Comparison of ENCODE assay signal across 8 cellular contexts in the genomic region with DNA sequence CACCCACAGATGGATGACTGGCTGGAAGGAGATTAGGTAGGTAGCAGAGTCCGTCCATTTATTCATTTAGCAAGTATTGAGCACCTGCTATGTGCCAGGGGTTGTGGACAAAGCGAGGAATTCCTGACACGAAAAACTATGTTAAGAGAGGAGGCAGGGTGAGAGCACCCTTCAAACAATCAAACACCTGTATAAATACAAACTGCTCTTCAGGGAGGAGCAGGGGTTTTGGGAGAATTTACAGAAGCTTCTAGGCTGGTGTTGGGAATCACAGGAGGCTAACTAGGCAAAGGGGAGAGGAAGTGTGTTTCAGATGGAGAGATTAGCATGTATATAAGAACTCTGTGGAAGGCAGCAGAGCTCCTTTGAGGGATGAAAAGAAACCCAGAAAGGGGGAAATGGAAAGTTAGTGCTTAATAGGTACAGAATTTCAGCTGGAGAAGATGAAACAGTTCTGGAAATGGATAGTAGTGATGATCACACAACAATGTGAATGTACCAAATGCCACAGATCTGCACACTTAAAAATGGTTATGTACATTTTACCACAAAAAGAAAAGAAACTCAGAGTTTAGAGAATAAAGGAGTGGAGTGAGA. TPM values are rescaled to one million over a fixed set of nuclear protein-coding genes. Genes with fewer than 3 reads are reported as not detected.
DNase-seq lines count a peak whose midpoint lies in the region; ATAC-seq, FAIRE-seq and TF ChIP-seq lines count a peak whose summit lies in the region.

No MANE protein-coding gene starts in this region.

- H3K4me2 ChIP-seq in IMR-90 (ENCODE audit: low read depth, low read length) = peak overlapping the region; percentile 94

- POLR2A ChIA-PET in AG04450 (lab: Yijun Ruan, JAX) (interaction anchor here (1.2 to 3.2 kb wide), 2 partner anchors 8 to 18 kb away, joined by 3 to 11 read pairs; a partner anchor contains a TSS), IMR-90 (lab: Charles Lee; ENCODE audit: unreplicated experiment) (interaction anchor here (0.8 kb wide), 1 partner anchor 8 kb away, joined by 3 read pairs; a partner anchor contains a TSS)

- H3K9me3 ChIP-seq in AG04450 (ENCODE audit: control insufficient read depth, insufficient read depth, low read length) = no peaks in the 10 kb centered on the region
- H3K9me3 ChIP-seq in IMR-90 (ENCODE audit: control insufficient read depth, insufficient read depth, low read length) = no peaks in the 10 kb centered on the region
- H3K9me3 ChIP-seq in muscle layer of duodenum (ENCODE audit: control insufficient read depth in 1 of 2, low read length in 2 of 2) = no peaks in the 10 kb centered on the region

- peak overlapping the region; percentile 78; the same call in 1 of the 2 replicates for H3K9ac ChIP-seq in IMR-90 (ENCODE audit: low read depth, low read length)

- H3K4me3 ChIP-seq in AG04450 (ENCODE audit: low read depth, low read length) = peak overlapping the region; percentile 78
- H3K4me3 ChIP-seq in IMR-90 (ENCODE audit: insufficient read depth, low read depth, low read length) = peak overlapping the region; percentile 95
- H3K4me3 ChIP-seq in muscle layer of duodenum (ENCODE audit: low read depth in 1 of 2, low read length in 2 of 2) = peak overlapping the region; percentile 84 to 97

- H3K79me1 ChIP-seq in IMR-90 (ENCODE audit: low read depth in 1 of 2, low read length in 2 of 2) = peaks cover 12 to 30% of the 10 kb centered on the region in 2 experiments

- H4K8ac ChIP-seq in IMR-90 (ENCODE audit: low read depth in 2 of 2, low read length in 2 of 2) = peak overlapping the region in 1 of 2 experiments; percentile 4; a peak in 2 of 4 replicates

- in situ Hi-C loops in IMR-90 (cut with MboI; ENCODE audit: low sequenced_read_pairs) = no loop called here

- H4K5ac ChIP-seq in IMR-90 (ENCODE audit: low read depth, low read length) = no peak overlapping the region

- dilution Hi-C loops in IMR-90 (cut with HindIII; ENCODE audit: low sequenced_read_pairs, unreplicated experiment) = no loop called here

- peak overlapping the region; percentile 88 for H2AK9ac ChIP-seq in IMR-90 (replicated peaks; ENCODE audit: low read depth, low read length, poor library complexity)

- H2AK5ac ChIP-seq in IMR-90 (ENCODE audit: low read depth, low read length) = no peak overlapping the region

- intact Hi-C loops in IMR-90 (cut with micrococcal nuclease) (loop anchor here (5.0 kb wide), 1 partner anchor 160 kb away; no protein-coding TSS in a partner anchor), left colon (cut with DNase I, micrococcal nuclease) (no loop called here)

- 0 out of 2 replicates have a peak overlapping the region, but pooled peaks have one; percentile 11 for H2BK120ac ChIP-seq in IMR-90 (ENCODE audit: low read depth, low read length)

- peak overlapping the region; percentile 7; the same call in 1 of the 2 replicates for H3K23ac ChIP-seq in IMR-90 (ENCODE audit: low read depth, low read length)

- BruUV-seq in IMR-90 (replicated peaks; lab: Mats Ljungman, UMichigan) = no TSS peak

- H2BK15ac ChIP-seq in IMR-90 (ENCODE audit: low read depth, low read length) = peak overlapping the region; percentile 34; the same call in 2 of the 3 replicates

- TF ChIP-seq CTCF in AG04450 (IDR thresholded peaks at IDR 0.05; ENCODE audit: low read depth, low read length) (no peak), IMR-90 (conservative IDR thresholded peaks at IDR 0.05; ENCODE audit: low read depth, low read length) (no peak)

- TF ChIP-seq RAD21 in IMR-90 (IDR thresholded peaks at IDR 0.05; ENCODE audit: low read length) = no peak

- H3K4me1 ChIP-seq in IMR-90 (ENCODE audit: control insufficient read depth, insufficient read depth, low read length) = peaks cover 2% of the 10 kb centered on the region; the same call in 1 of the 2 replicates
- peaks cover 4 to 20% of the 10 kb centered on the region in 2 donors for H3K4me1 ChIP-seq in muscle layer of duodenum (ENCODE audit: control insufficient read depth in 1 of 2, insufficient read depth in 2 of 2, low read length in 2 of 2)

- H3K56ac ChIP-seq in IMR-90 (ENCODE audit: extremely low read depth, insufficient read depth, low read length) = peak overlapping the region; percentile 8; the same call in 1 of the 2 replicates

- WGBS in IMR-90 (ENCODE audit: extremely low coverage in 2 of 2, insufficient read length in 1 of 2), 2 experiments = no CpG with 5 or more reads among the region's 3 CpGs

- no peaks in the 10 kb centered on the region for H3K36me3 ChIP-seq in IMR-90 (ENCODE audit: control insufficient read depth, insufficient read depth, low read length)
- peaks cover 0 to 4% of the 10 kb centered on the region in 2 donors for H3K36me3 ChIP-seq in muscle layer of duodenum (ENCODE audit: control insufficient read depth in 1 of 2, insufficient read depth in 2 of 2, low read length in 2 of 2)

- no peak for FAIRE-seq in frontal cortex (lab: Jason Lieb, UNC)

- H3K9me1 ChIP-seq in IMR-90 (ENCODE audit: insufficient read depth, low read length) = no peaks in the 10 kb centered on the region; the same call in 1 of the 2 replicates

- no peak for DNase-seq in AG04450 (ENCODE audit: low read depth, low spot score)
- no peak for DNase-seq in IMR-90
- peak; percentile 9 for DNase-seq in central memory CD4-positive, alpha-beta T cell
- no peak for DNase-seq in frontal cortex (ENCODE audit: low spot score in 2 of 2)
- DNase-seq in left colon = no peak
- no peak for DNase-seq in GDM1 (lab: John Stamatoyannopoulos, UW)
- DNase-seq in activated CD4-positive, alpha-beta T cell treated with anti-CD3 and anti-CD28 coated beads, Interleukin-2, amount 50 U/mL, for 1 hour = no peak

- H3K4ac ChIP-seq in IMR-90 (ENCODE audit: low read depth, low read length) = no peak overlapping the region

- 0 out of 2 replicates have a peak overlapping the region, but pooled peaks have one; percentile 8 for H3K14ac ChIP-seq in IMR-90 (replicated peaks; ENCODE audit: low read depth, low read length)

- H4K20me1 ChIP-seq in IMR-90 (ENCODE audit: insufficient read depth, low read length) = no peaks in the 10 kb centered on the region

- H2AFZ ChIP-seq in IMR-90 (replicated peaks; ENCODE audit: low read length, poor library complexity) = peak overlapping the region; percentile 98

- no peak for TF ChIP-seq POLR2A in IMR-90 (IDR thresholded peaks at IDR 0.05; ENCODE audit: low read depth, low read length)

- H3K18ac ChIP-seq in IMR-90 (ENCODE audit: low read depth, low read length) = no peak overlapping the region

- no peak overlapping the region for H4K91ac ChIP-seq in IMR-90 (ENCODE audit: insufficient read depth, low read depth, low read length)

- ATAC-seq in IMR-90 (ENCODE audit: low read depth) (no peak), left colon (no peak)

- CTCF ChIA-PET in AG04450 (lab: Charles Lee) (interaction anchor here (0.9 to 1.2 kb wide), 4 partner anchors 10 to 299 kb away, joined by 3 to 4 read pairs (median 3); no protein-coding TSS in a partner anchor), IMR-90 (lab: Yijun Ruan, JAX) (interaction anchor here (0.6 kb wide), 1 partner anchor 21 kb away, joined by 4 read pairs; no protein-coding TSS in a partner anchor)

- H3K27me3 ChIP-seq in AG04450 (ENCODE audit: control insufficient read depth, insufficient read depth, low read length) (no peaks in the 10 kb centered on the region), IMR-90 (ENCODE audit: control insufficient read depth, insufficient read depth, low read length) (no peaks in the 10 kb centered on the region), muscle layer of duodenum (ENCODE audit: low read depth, low read length) (no peaks in the 10 kb centered on the region)

- no peak overlapping the region for H3K27ac ChIP-seq in AG04450 (ENCODE audit: low read depth, low read length)
- no peak overlapping the region; the same call in 1 of the 2 replicates for H3K27ac ChIP-seq in IMR-90 (ENCODE audit: insufficient read depth, low read length)
- no peak overlapping the region for H3K27ac ChIP-seq in muscle layer of duodenum (ENCODE audit: low read length)

- H2BK20ac ChIP-seq in IMR-90 (ENCODE audit: low read depth, low read length) = no peak overlapping the region

- no peak overlapping the region for H2BK5ac ChIP-seq in IMR-90 (ENCODE audit: low read depth, low read length, poor library complexity, severe bottlenecking)

TF ChIP-seq in IMR-90, 13 proteins besides CTCF, POLR2A, EP300 and RAD21 (continues in another document):
- TF ChIP-seq CEBPB (IDR thresholded peaks at IDR 0.05; ENCODE audit: low read depth, low read length) (no peak), RFX5 (IDR thresholded peaks at IDR 0.05; ENCODE audit: low read depth, low read length) (no peak)
- TF ChIP-seq, protein P1, sequence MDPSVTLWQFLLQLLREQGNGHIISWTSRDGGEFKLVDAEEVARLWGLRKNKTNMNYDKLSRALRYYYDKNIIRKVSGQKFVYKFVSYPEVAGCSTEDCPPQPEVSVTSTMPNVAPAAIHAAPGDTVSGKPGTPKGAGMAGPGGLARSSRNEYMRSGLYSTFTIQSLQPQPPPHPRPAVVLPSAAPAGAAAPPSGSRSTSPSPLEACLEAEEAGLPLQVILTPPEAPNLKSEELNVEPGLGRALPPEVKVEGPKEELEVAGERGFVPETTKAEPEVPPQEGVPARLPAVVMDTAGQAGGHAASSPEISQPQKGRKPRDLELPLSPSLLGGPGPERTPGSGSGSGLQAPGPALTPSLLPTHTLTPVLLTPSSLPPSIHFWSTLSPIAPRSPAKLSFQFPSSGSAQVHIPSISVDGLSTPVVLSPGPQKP (IDR thresholded peaks at IDR 0.05; ENCODE audit: borderline replicate concordance, low read depth, low read length) = no peak

RNA-seq across cellular contexts. Expression of a gene that starts 0.8 kb away (rescaled TPM):
- polyA plus RNA-seq in AG04450 (2011; rRNA removed) (32.3 and 33.0 TPM in 2 replicates), IMR-90 (2012; rRNA removed) (19.9 and 24.0 TPM in 2 replicates)
- polyA minus RNA-seq in AG04450 (2011; rRNA and poly(A)+ RNA removed) = 18.1 and 19.2 TPM in 2 replicates
- total RNA-seq in IMR-90 (2012; rRNA removed) (43.9 and 46.9 TPM in 2 replicates), frontal cortex (64.4 TPM), left colon (10 to 100 TPM; 11.4 to 15.2 TPM)
- polyA plus RNA-seq in IMR-90 (2012; cell fraction: cytosol; rRNA removed) = 11.0 and 11.6 TPM in 2 replicates
- 8.1 and 22.9 TPM in 2 replicates for polyA plus RNA-seq in IMR-90 (2012; cell fraction: nucleus; rRNA removed; ENCODE audit: low replicate concordance)

RNA-seq across cellular contexts. Expression of a gene that starts 8.1 kb away (rescaled TPM):
- polyA plus RNA-seq in AG04450 (2011; rRNA removed) (28.1 and 36.0 TPM in 2 replicates), IMR-90 (2012; rRNA removed) (14.9 and 18.7 TPM in 2 replicates)
- 11.0 and 11.4 TPM in 2 replicates for polyA minus RNA-seq in AG04450 (2011; rRNA and poly(A)+ RNA removed)
- total RNA-seq in IMR-90 (2012; rRNA removed) (19.4 and 23.6 TPM in 2 replicates), frontal cortex (35.1 TPM), left colon (10 to 100 TPM; 19.0 to 20.5 TPM)
- 6.4 and 6.7 TPM in 2 replicates for polyA plus RNA-seq in IMR-90 (2012; cell fraction: cytosol; rRNA removed)
- polyA plus RNA-seq in IMR-90 (2012; cell fraction: nucleus; rRNA removed; ENCODE audit: low replicate concordance) = 1.5 and 10.1 TPM in 2 replicates

RNA-seq across cellular contexts. Expression of a gene that starts 17.9 kb away (rescaled TPM):
- 40.2 and 56.2 TPM in 2 replicates for polyA plus RNA-seq in AG04450 (2011; rRNA removed)
- polyA minus RNA-seq in AG04450 (2011; rRNA and poly(A)+ RNA removed) = 22.2 and 41.1 TPM in 2 replicates
- total RNA-seq in IMR-90 (2012; rRNA removed) = 24.0 and 51.4 TPM in 2 replicates
- polyA plus RNA-seq in IMR-90 (2012; rRNA removed) = 20.0 and 30.7 TPM in 2 replicates
- 1.4 and 2.1 TPM in 2 replicates for polyA plus RNA-seq in IMR-90 (2012; cell fraction: cytosol; rRNA removed)
- 15.7 and 154 TPM in 2 replicates for polyA plus RNA-seq in IMR-90 (2012; cell fraction: nucleus; rRNA removed; ENCODE audit: low replicate concordance)
- total RNA-seq in frontal cortex = 110 TPM
- 10 to 100 TPM; 54.1 to 63.9 TPM for total RNA-seq in left colon
